21 cellular contexts compared by ENCODE assay signal in the genomic region with DNA sequence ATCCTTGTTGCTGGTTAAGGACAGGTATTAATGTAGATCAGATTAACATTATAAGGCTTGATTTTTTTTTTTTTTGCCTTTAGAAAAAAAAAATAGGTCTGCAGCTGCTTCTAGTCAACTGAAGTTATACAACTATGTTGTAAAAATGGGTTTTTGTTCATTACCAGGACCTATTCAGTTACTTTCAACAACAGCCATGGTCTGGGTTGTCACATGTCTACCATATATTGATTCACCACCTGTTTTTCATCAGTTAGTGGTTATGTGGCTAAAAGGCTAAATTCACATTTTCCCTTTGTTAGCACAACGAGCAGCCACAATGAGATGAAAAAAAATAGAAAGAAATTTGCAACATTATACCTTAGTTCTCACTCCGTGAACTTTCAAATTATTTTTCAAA. TPM values are rescaled to one million over a fixed set of nuclear protein-coding genes. Genes with fewer than 3 reads are reported as not detected.
"Had no signal": no experiment of that assay in that cellular context is flagged by ENCODE, and none has a peak within 500 bp of the region (broad histone marks: within the 10 kb centered on the region; RNA-seq: fewer than 3 reads in every experiment).

No MANE protein-coding gene starts in this region.

- H3K36me3 Mint-ChIP-seq: activated naive CD4-positive, alpha-beta T cell treated with anti-CD3 and anti-CD28 coated beads, Interleukin-2, amount 50 U/mL, for 72 hours; immature natural killer cell; WTC11 had no signal

- H3K4me3 Mint-ChIP-seq: activated CD4-positive, alpha-beta T cell treated with anti-CD3 and anti-CD28 coated beads, Interleukin-2, amount 10 ng/mL, durations not matched to agents 24 days and 14 days; activated T-cell treated with anti-CD3 and anti-CD28 coated beads, Interleukin-2, amount 50 U/mL, for 72 hours; immature natural killer cell; nephron; WTC11 had no signal

- ATAC-seq: activated naive CD4-positive, alpha-beta T cell treated with anti-CD3 and anti-CD28 coated beads, Interleukin-2, amount 50 U/mL, for 72 hours; activated T-cell treated with anti-CD3 and anti-CD28 coated beads, Interleukin-2, amount 50 U/mL, for 72 hours; heart left ventricle; WTC11 had no signal

- H3K4me1 Mint-ChIP-seq: activated CD4-positive, alpha-beta T cell treated with anti-CD3 and anti-CD28 coated beads, Interleukin-2, amount 10 ng/mL, durations not matched to agents 24 days and 14 days; immature natural killer cell; nephron; WTC11 had no signal

- DNase-seq: activated CD4-positive, alpha-beta T cell treated with anti-CD3 and anti-CD28 coated beads, Interleukin-2, amount 10 ng/mL, durations not matched to agents 24 days and 14 days; activated CD8-positive, alpha-beta memory T cell treated with anti-CD3 and anti-CD28 coated beads, Interleukin-2, amount 50 U/mL, for 48 hours; activated gamma-delta T cell; activated T-cell treated with anti-CD3 and anti-CD28 coated beads, Interleukin-2, amount 50 U/mL, for 72 hours; amniotic stem cell; effector CD8-positive, alpha-beta T cell; esophagus squamous epithelium; heart left ventricle; immature natural killer cell; mesendoderm; nucleus accumbens; posterior cingulate gyrus; stimulated activated CD4-positive, alpha-beta T cell treated with anti-CD3 and anti-CD28 coated beads, Interleukin-4, amount 100 ng/mL, for 24 hours; stimulated activated CD8-positive, alpha-beta memory T cell treated with anti-CD3 and anti-CD28 coated beads, Interleukin-4, amount 100 ng/mL, for 48 hours; stimulated activated naive CD4-positive, alpha-beta T cell treated with Interleukin-2 at 50 U/mL for 16 hours; T-helper 2 cell; transverse colon had no signal

- H3K4me3 ChIP-seq: esophagus squamous epithelium, heart left ventricle, skin epidermis, transverse colon had no signal

- H3K27me3 ChIP-seq: esophagus squamous epithelium, heart left ventricle, transverse colon had no signal

- H3K9me3 Mint-ChIP-seq: activated CD4-positive, alpha-beta T cell treated with anti-CD3 and anti-CD28 coated beads, Interleukin-2, amount 10 ng/mL, durations not matched to agents 24 days and 14 days; nephron; WTC11 had no signal

- H3K9me3 ChIP-seq: esophagus squamous epithelium, heart left ventricle, transverse colon had no signal

- H3K27me3 Mint-ChIP-seq: activated CD4-positive, alpha-beta T cell treated with anti-CD3 and anti-CD28 coated beads, Interleukin-2, amount 10 ng/mL, durations not matched to agents 24 days and 14 days had no signal

- H3K27ac Mint-ChIP-seq: activated CD4-positive, alpha-beta T cell treated with anti-CD3 and anti-CD28 coated beads, Interleukin-2, amount 10 ng/mL, durations not matched to agents 24 days and 14 days; activated naive CD4-positive, alpha-beta T cell treated with anti-CD3 and anti-CD28 coated beads, Interleukin-2, amount 50 U/mL, for 72 hours; activated T-cell treated with anti-CD3 and anti-CD28 coated beads, Interleukin-2, amount 50 U/mL, for 72 hours; immature natural killer cell; nephron; WTC11 had no signal

- H3K36me3 ChIP-seq: esophagus squamous epithelium, heart left ventricle, transverse colon had no signal

- H3K27ac ChIP-seq: esophagus squamous epithelium, heart left ventricle, skin epidermis, transverse colon had no signal

- H3K4me1 ChIP-seq: esophagus squamous epithelium, heart left ventricle, transverse colon had no signal

RNA-seq across cellular contexts. Expression of a gene that starts 45.4 kb away (rescaled TPM):
- total RNA-seq: activated CD4-positive, alpha-beta T cell treated with anti-CD3 and anti-CD28 coated beads, Interleukin-2, amount 10 ng/mL, durations not matched to agents 24 days and 14 days; activated naive CD4-positive, alpha-beta T cell treated with anti-CD3 and anti-CD28 coated beads, Interleukin-2, amount 50 U/mL, for 72 hours; activated T-cell treated with anti-CD3 and anti-CD28 coated beads, Interleukin-2, amount 50 U/mL, for 72 hours had no signal
- polyA plus RNA-seq: immature natural killer cell had no signal
